Comparison of ENCODE assay signal across 1 cellular context in genomic region chr6:157514659-157515496, GRCh38.
A peak's percentile ranks its signal among the peaks of the same experiment; 100 is the strongest.
TF ChIP-seq lines count a peak whose summit lies in the region.

No MANE protein-coding gene starts in this region.

TF ChIP-seq in HepG2, 621 proteins besides CTCF, POLR2A, EP300 and RAD21 (continued from another document):
- no peak for TF ChIP-seq ZMYM3 (CRISPR knock-in tag; IDR thresholded peaks at IDR 0.05)
- no peak for TF ChIP-seq ZFAT (CRISPR knock-in tag; conservative IDR thresholded peaks at IDR 0.05)
- TF ChIP-seq JUN (CRISPR knock-in tag; IDR thresholded peaks at IDR 0.05), result peak; percentile 80; the same call in 1 of the 2 replicates
- TF ChIP-seq SOX13 (IDR thresholded peaks at IDR 0.05), result no peak
- peak in 1 of 2 experiments; percentile 26; a peak in 1 of 4 replicates for TF ChIP-seq SOX13 (CRISPR knock-in tag; conservative IDR thresholded peaks at IDR 0.05 in 1 of 2, IDR thresholded peaks at IDR 0.05 in 1 of 2)
- no peak for TF ChIP-seq RFXANK (CRISPR knock-in tag; IDR thresholded peaks at IDR 0.05)
- TF ChIP-seq ZNF460 (CRISPR knock-in tag; IDR thresholded peaks at IDR 0.05; ENCODE audit: borderline replicate concordance), result no peak
- TF ChIP-seq HNRNPUL1 (IDR thresholded peaks at IDR 0.05; ENCODE audit: low read depth, low read length), result no peak
- TF ChIP-seq MXD3 (CRISPR knock-in tag; IDR thresholded peaks at IDR 0.05), result peak; percentile 45; the same call in 1 of the 2 replicates
- TF ChIP-seq CREM (IDR thresholded peaks at IDR 0.05), result no peak
- TF ChIP-seq CREM (CRISPR knock-in tag; IDR thresholded peaks at IDR 0.05), result no peak
- no peak for TF ChIP-seq KMT2A (CRISPR knock-in tag; IDR thresholded peaks at IDR 0.05)
- TF ChIP-seq TRIM22 (IDR thresholded peaks at IDR 0.05), result no peak
- TF ChIP-seq GRHL1 (CRISPR knock-in tag; conservative IDR thresholded peaks at IDR 0.05), result no peak
- no peak for TF ChIP-seq NFYB (CRISPR knock-in tag; IDR thresholded peaks at IDR 0.05)
- TF ChIP-seq ZNF280D (CRISPR knock-in tag; IDR thresholded peaks at IDR 0.05), result no peak
- no peak for TF ChIP-seq JDP2 (CRISPR knock-in tag; IDR thresholded peaks at IDR 0.05; ENCODE audit: borderline replicate concordance)
- peak; percentile 72 for TF ChIP-seq ELF3 (CRISPR knock-in tag; IDR thresholded peaks at IDR 0.05)
- no peak for TF ChIP-seq BRD4 (CRISPR knock-in tag; IDR thresholded peaks at IDR 0.05)
- peak; percentile 36; the same call in 1 of the 2 replicates for TF ChIP-seq ZNF337 (CRISPR knock-in tag; IDR thresholded peaks at IDR 0.05; ENCODE audit: borderline replicate concordance, low read depth)
- TF ChIP-seq THRA (CRISPR knock-in tag; IDR thresholded peaks at IDR 0.05; ENCODE audit: borderline replicate concordance), result peak; percentile 95
- TF ChIP-seq ATF6 (CRISPR knock-in tag; conservative IDR thresholded peaks at IDR 0.05), result no peak
- no peak for TF ChIP-seq ZSCAN9 (CRISPR knock-in tag; IDR thresholded peaks at IDR 0.05; ENCODE audit: borderline replicate concordance)
- TF ChIP-seq TGIF2 (CRISPR knock-in tag; IDR thresholded peaks at IDR 0.05), result no peak
- TF ChIP-seq SOX6 (IDR thresholded peaks at IDR 0.05), result no peak
- no peak for TF ChIP-seq SOX6 (CRISPR knock-in tag; IDR thresholded peaks at IDR 0.05)
- no peak for TF ChIP-seq ZNF225 (CRISPR knock-in tag; IDR thresholded peaks at IDR 0.05)
- no peak for TF ChIP-seq WIZ (CRISPR knock-in tag; IDR thresholded peaks at IDR 0.05)
- no peak for TF ChIP-seq ZKSCAN5 (CRISPR knock-in tag; IDR thresholded peaks at IDR 0.05)
- TF ChIP-seq ZNF570 (CRISPR knock-in tag; IDR thresholded peaks at IDR 0.05; ENCODE audit: borderline replicate concordance), result no peak
